ENCODE assay signal across 12 cellular contexts in genomic region chr10:77478248-77478963, GRCh38.
DNase-seq lines count a peak whose midpoint lies in the region; ATAC-seq and TF ChIP-seq lines count a peak whose summit lies in the region.
"Had no signal": no experiment of that assay in that cellular context is flagged by ENCODE, and none has a peak within 500 bp of the region (broad histone marks: within the 10 kb centered on the region; RNA-seq: fewer than 3 reads in every experiment).

No MANE protein-coding gene starts in this region.

- H3K14ac ChIP-seq in H9 (ENCODE audit: insufficient read depth, low read length): no peak overlapping the region

- H3K27ac Mint-ChIP-seq in H9: no peak overlapping the region
- H3K27ac Mint-ChIP-seq: natural killer cell treated with Interleukin-12 subunit alpha and Interleukin-12 subunit beta and Interleukin-15 and Interleukin-18, amount 100 ng/mL, for 72 hours had no signal

- H3K4me2 ChIP-seq in BLaER1 treated with 17β-estradiol and CSF1 and Interleukin-3, amounts not matched to agents 10 nM and 100 nM: peak overlapping the region in 8 of 11 experiments; percentile 10 to 87 (median 50); a peak in 15 of 22 replicates
- H3K4me2 ChIP-seq in H9 (ENCODE audit: insufficient read depth, insufficient read length, low read length): no peak overlapping the region

- no peak overlapping the region for H3K23ac ChIP-seq in H9 (ENCODE audit: insufficient read length, low read depth, low read length)

- no peaks in the 10 kb centered on the region for H3K36me3 ChIP-seq in BLaER1 treated with 17β-estradiol and CSF1 and Interleukin-3, amounts not matched to agents 10 nM and 100 nM
- no peaks in the 10 kb centered on the region for H3K36me3 ChIP-seq in WERI-Rb-1

- no peak for ATAC-seq in GM21825 (IDR thresholded peaks at IDR 0.05; ENCODE audit: unreplicated experiment)
- ATAC-seq: natural killer cell treated with Interleukin-12 subunit alpha and Interleukin-12 subunit beta and Interleukin-15 and Interleukin-18, amount 100 ng/mL, for 72 hours had no signal

- no peak overlapping the region for H2BK120ac ChIP-seq in H9 (ENCODE audit: low read depth, low read length, poor library complexity, severe bottlenecking)

- no peak overlapping the region for H2BK5ac ChIP-seq in H9 (ENCODE audit: insufficient read length, low read length)

- no peak overlapping the region for H3K4me3 Mint-ChIP-seq in H9
- H3K4me3 Mint-ChIP-seq: natural killer cell treated with Interleukin-12 subunit alpha and Interleukin-12 subunit beta and Interleukin-15 and Interleukin-18, amount 100 ng/mL, for 72 hours had no signal

- no peak overlapping the region for H3K18ac ChIP-seq in H9 (ENCODE audit: insufficient read length, low read depth, low read length)

- no peaks in the 10 kb centered on the region for H3K9me3 Mint-ChIP-seq in H9
- H3K9me3 Mint-ChIP-seq: natural killer cell treated with Interleukin-12 subunit alpha and Interleukin-12 subunit beta and Interleukin-15 and Interleukin-18, amount 100 ng/mL, for 72 hours had no signal

- no peaks in the 10 kb centered on the region; the same call in 1 of the 2 replicates for H3K27me3 Mint-ChIP-seq in H9 (ENCODE audit: low read depth)

- H4K20me1 ChIP-seq in BLaER1 treated with 17β-estradiol and CSF1 and Interleukin-3, amounts not matched to agents 10 nM and 100 nM: peaks cover 0 to 58% (median 0%) of the 10 kb centered on the region in 11 experiments; a peak in 2 of 22 replicates
- no peaks in the 10 kb centered on the region for H4K20me1 ChIP-seq in H9 (ENCODE audit: control insufficient read depth, insufficient read depth, insufficient read length)

- no peaks in the 10 kb centered on the region for H3K23me2 ChIP-seq in H9 (ENCODE audit: insufficient read length, low read depth, low read length, poor library complexity, severe bottlenecking)

- no peaks in the 10 kb centered on the region for H3K79me2 ChIP-seq in H9 (ENCODE audit: insufficient read depth, low read length)

- H4K8ac ChIP-seq in H9 (replicated peaks; ENCODE audit: insufficient read length, low read depth, low read length): no peak overlapping the region

- no peak overlapping the region for H3K9ac ChIP-seq in BLaER1 treated with 17β-estradiol and CSF1 and Interleukin-3, amounts not matched to agents 10 nM and 100 nM
- H3K9ac ChIP-seq in H9 (ENCODE audit: extremely low read depth, insufficient read length, low read length): no peak overlapping the region

- H3K9me3 ChIP-seq in BLaER1 treated with 17β-estradiol and CSF1 and Interleukin-3, amounts not matched to agents 10 nM and 100 nM (replicated peaks in 1 of 11): no peaks in the 10 kb centered on the region
- H3K9me3 ChIP-seq in H9 (ENCODE audit: control insufficient read depth, low read depth, low read length) (no peaks in the 10 kb centered on the region), WERI-Rb-1 (ENCODE audit: severe bottlenecking) (no peaks in the 10 kb centered on the region)

- no peak overlapping the region for H2AFZ ChIP-seq in H9 (ENCODE audit: low read length)

- no peak overlapping the region for H4K5ac ChIP-seq in H9 (ENCODE audit: insufficient read length, low read depth, low read length)

- H4K91ac ChIP-seq in H9 (ENCODE audit: insufficient read length, low read depth, low read length): no peak overlapping the region

- H3T11ph ChIP-seq in H9 (ENCODE audit: low read length): no peak overlapping the region

- no peaks in the 10 kb centered on the region for H3K79me1 ChIP-seq in H9 (ENCODE audit: insufficient read depth, low read depth, low read length, poor library complexity, severe bottlenecking)

- no peaks in the 10 kb centered on the region for H3K36me3 Mint-ChIP-seq in H9 (ENCODE audit: insufficient read depth in 1 of 3, low read depth in 3 of 3)
- H3K36me3 Mint-ChIP-seq: natural killer cell treated with Interleukin-12 subunit alpha and Interleukin-12 subunit beta and Interleukin-15 and Interleukin-18, amount 100 ng/mL, for 72 hours had no signal

- H3K4me1 Mint-ChIP-seq in H9: peaks cover 3 to 4% of the 10 kb centered on the region in 2 experiments; a peak in 3 of 4 replicates

- no peak overlapping the region for H2BK15ac ChIP-seq in H9 (ENCODE audit: low read depth, low read length)

- H2BK12ac ChIP-seq in H9 (ENCODE audit: insufficient read length, low read depth, low read length): no peak overlapping the region

- H3K4me3 ChIP-seq in BLaER1 treated with 17β-estradiol and CSF1 and Interleukin-3, amounts not matched to agents 10 nM and 100 nM: no peak overlapping the region
- no peak overlapping the region for H3K4me3 ChIP-seq in WERI-Rb-1 (ENCODE audit: low read depth, low read length)

- H3K56ac ChIP-seq in H9 (ENCODE audit: insufficient read length, low read depth, low read length): no peak overlapping the region

- H2BK20ac ChIP-seq in H9 (ENCODE audit: low read depth, low read length, poor library complexity, severe bottlenecking): no peak overlapping the region

- H3K4ac ChIP-seq in H9 (ENCODE audit: low read depth, low read length): no peak overlapping the region

- peaks cover 0 to 90% (median 56%) of the 10 kb centered on the region in 10 experiments; a peak in 16 of 20 replicates for H3K4me1 ChIP-seq in BLaER1 treated with 17β-estradiol and CSF1 and Interleukin-3, amounts not matched to agents 10 nM and 100 nM
- no peaks in the 10 kb centered on the region for H3K4me1 ChIP-seq in H9 (ENCODE audit: insufficient read depth, low read length)

- no CpG with 5 or more reads among the region's 5 CpGs for WGBS in H9 (ENCODE audit: extremely low coverage, insufficient read length, low lambda C conversion rate)

- no peak overlapping the region for H3K27ac ChIP-seq in BLaER1 treated with 17β-estradiol and CSF1 and Interleukin-3, amounts not matched to agents 10 nM and 100 nM
- no peak overlapping the region for H3K27ac ChIP-seq in H9 (ENCODE audit: insufficient read length, low read depth, low read length)
- H3K27ac ChIP-seq in WERI-Rb-1: no peak overlapping the region

- TF ChIP-seq CTCF in H9 (conservative IDR thresholded peaks at IDR 0.05) (no peak), WERI-Rb-1 (IDR thresholded peaks at IDR 0.05; ENCODE audit: low read depth, low read length) (no peak)

- no peaks in the 10 kb centered on the region for H3K27me3 ChIP-seq in BLaER1 treated with 17β-estradiol and CSF1 and Interleukin-3, amounts not matched to agents 10 nM and 100 nM
- H3K27me3 ChIP-seq in H9 (ENCODE audit: insufficient read depth, low read length): no peaks in the 10 kb centered on the region
- H3K27me3 ChIP-seq in WERI-Rb-1 (ENCODE audit: insufficient read depth, low read depth, severe bottlenecking): no peaks in the 10 kb centered on the region

- DNase-seq in NCI-H226 (peak; percentile 35), dedifferentiated amniotic fluid mesenchymal stem cell (ENCODE audit: extremely low spot score) (peak; percentile 71), myocyte (ENCODE audit: low read depth) (peak; percentile 74), H9 (no peak), ureter (ENCODE audit: low spot score) (no peak), WERI-Rb-1 (no peak)
- DNase-seq: activated T-cell treated with anti-CD3 and anti-CD28 coated beads for 4 hours, Calu3, NCI-H1092 had no signal

- no peak overlapping the region for H2AK5ac ChIP-seq in H9 (ENCODE audit: insufficient read length, low read length)

Comparison
In these comparisons a context has a peak if more than half of its experiments do, and no peak if none do; other contexts are left out.
1. DNase-seq: peak in NCI-H226 (single experiment), dedifferentiated amniotic fluid mesenchymal stem cell (single experiment) and myocyte (single experiment); none in H9 (single experiment), ureter (single experiment) and WERI-Rb-1 (single experiment).